Comparison of ENCODE assay signal across 9 cellular contexts in the genomic region with DNA sequence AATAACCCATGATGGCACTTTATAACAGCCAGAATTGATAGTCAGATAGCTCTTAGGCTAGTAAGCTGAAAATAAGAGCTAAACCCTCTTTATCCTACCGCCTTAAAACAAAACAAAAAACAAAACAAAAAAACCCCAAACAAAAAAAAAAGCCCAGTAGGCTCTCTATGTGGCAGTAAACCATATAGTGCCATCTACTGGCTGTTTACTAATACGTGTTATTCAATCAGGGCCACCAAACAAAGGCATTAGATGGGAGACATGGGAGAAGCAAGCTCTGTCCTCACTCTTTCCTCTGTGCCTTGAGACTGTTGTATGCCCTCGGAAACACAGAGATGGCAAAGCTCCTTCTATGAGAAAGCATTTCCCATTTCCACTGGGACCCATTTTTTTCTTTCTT.
DNase-seq lines count a peak whose midpoint lies in the region; ATAC-seq and TF ChIP-seq lines count a peak whose summit lies in the region.
"Had no signal": no experiment of that assay in that cellular context is flagged by ENCODE, and none has a peak within 500 bp of the region (broad histone marks: within the 10 kb centered on the region; RNA-seq: fewer than 3 reads in every experiment).

No MANE protein-coding gene starts in this region.

- CTCF ChIA-PET in Calu3 (lab: Charles Lee), result interaction anchor here (0.7 to 0.8 kb wide), 2 partner anchors 15 to 332 kb away, joined by 3 to 5 read pairs; no protein-coding TSS in a partner anchor

- H3K4me3 Mint-ChIP-seq in endodermal cell, result no peak overlapping the region
- peak overlapping the region; percentile 47 for H3K4me3 Mint-ChIP-seq in osteocyte (ENCODE audit: unreplicated experiment)
- no peak overlapping the region for H3K4me3 Mint-ChIP-seq in Calu3 (ENCODE audit: low read depth, unreplicated experiment)

- H3K27ac ChIP-seq in ACC112 (ENCODE audit: low read depth, low read length) (peak overlapping the region; percentile 59), endodermal cell (ENCODE audit: low read depth, low read length) (peak overlapping the region; percentile 97)
- H3K27ac ChIP-seq: epithelial cell of prostate had no signal

- H3K4me1 Mint-ChIP-seq in endodermal cell (peaks cover 6% of the 10 kb centered on the region), osteocyte (ENCODE audit: unreplicated experiment) (peaks cover 9% of the 10 kb centered on the region), Calu3 (ENCODE audit: low read depth, unreplicated experiment) (no peaks in the 10 kb centered on the region)

- H3K79me2 ChIP-seq in ACC112 (ENCODE audit: control insufficient read depth, insufficient read depth, low read length, unreplicated experiment), result no peaks in the 10 kb centered on the region

- ATAC-seq in GM18502 (IDR thresholded peaks at IDR 0.05; ENCODE audit: poor library complexity, unreplicated experiment), result peak; percentile 75

- H3K27me3 Mint-ChIP-seq in endodermal cell (ENCODE audit: insufficient read depth) (no peaks in the 10 kb centered on the region), osteocyte (ENCODE audit: unreplicated experiment) (no peaks in the 10 kb centered on the region), Calu3 (ENCODE audit: unreplicated experiment) (no peaks in the 10 kb centered on the region)

- TF ChIP-seq CTCF in endodermal cell (conservative IDR thresholded peaks at IDR 0.05), result peak; percentile 70
- peak; percentile 55 for TF ChIP-seq CTCF in osteocyte (IDR thresholded peaks at IDR 0.05)
- no peak for TF ChIP-seq CTCF in Calu3 (IDR thresholded peaks at IDR 0.05; ENCODE audit: unreplicated experiment)

- intact Hi-C loops in Calu3 (cut with micrococcal nuclease; ENCODE audit: unreplicated experiment), result no loop called here

- peak; percentile 24 for DNase-seq in HT-29 (ENCODE audit: low spot score)
- peak; percentile 73 for DNase-seq in NCI-H748 treated with DMSO at 0.1 percent for 48 hours (lab: John Stamatoyannopoulos, UW)
- no peak for DNase-seq in endodermal cell
- DNase-seq in osteocyte (ENCODE audit: extremely low spot score, unreplicated experiment), result no peak
- no peak for DNase-seq in T1000 (lab: John Stamatoyannopoulos, UW)
- DNase-seq in Calu3, result no peak

- 0 to 14% methylated on average over 1 to 3 of the region's 3 CpGs for WGBS in endodermal cell (ENCODE audit: insufficient coverage in 1 of 2, insufficient read length in 1 of 2), 2 experiments

- H3K27me3 ChIP-seq in ACC112 (ENCODE audit: insufficient read depth, low read length) (no peaks in the 10 kb centered on the region), endodermal cell (ENCODE audit: control insufficient read depth, insufficient read depth, low read length, poor library complexity, severe bottlenecking) (no peaks in the 10 kb centered on the region)

- peak overlapping the region; percentile 98 for H2AFZ ChIP-seq in ACC112 (ENCODE audit: low read length, unreplicated experiment)

- H3K4me3 ChIP-seq in ACC112 (ENCODE audit: low read depth, low read length), result peak overlapping the region; percentile 74
- no peak overlapping the region for H3K4me3 ChIP-seq in endodermal cell (ENCODE audit: low read length)

- no TSS peak for BruUV-seq in Calu3 (replicated peaks; lab: Mats Ljungman, UMichigan)

- H3K4me1 ChIP-seq in ACC112 (ENCODE audit: control insufficient read depth, insufficient read depth, low read length, unreplicated experiment) (peaks cover 17% of the 10 kb centered on the region), endodermal cell (ENCODE audit: control insufficient read depth, insufficient read depth, low read length) (no peaks in the 10 kb centered on the region)

- no peaks in the 10 kb centered on the region for H3K36me3 ChIP-seq in ACC112 (ENCODE audit: insufficient read depth, low read length)
- no peaks in the 10 kb centered on the region for H3K36me3 ChIP-seq in endodermal cell (ENCODE audit: control insufficient read depth, insufficient read depth, low read length)

- H3K9ac ChIP-seq in endodermal cell (ENCODE audit: extremely low read depth, low read length, poor library complexity, severe bottlenecking), result no peak overlapping the region

- no peak overlapping the region for H3K27ac Mint-ChIP-seq in endodermal cell
- peak overlapping the region; percentile 64 for H3K27ac Mint-ChIP-seq in osteocyte (ENCODE audit: unreplicated experiment)
- H3K27ac Mint-ChIP-seq in Calu3 (ENCODE audit: unreplicated experiment), result no peak overlapping the region

- H3K9me3 Mint-ChIP-seq in endodermal cell, result peaks cover 36% of the 10 kb centered on the region
- peaks cover 10% of the 10 kb centered on the region for H3K9me3 Mint-ChIP-seq in osteocyte (ENCODE audit: unreplicated experiment)
- H3K9me3 Mint-ChIP-seq in Calu3 (ENCODE audit: low read depth, unreplicated experiment), result no peaks in the 10 kb centered on the region

- H3K36me3 Mint-ChIP-seq in endodermal cell (ENCODE audit: low read depth), result no peaks in the 10 kb centered on the region
- H3K36me3 Mint-ChIP-seq in osteocyte (ENCODE audit: unreplicated experiment), result no peaks in the 10 kb centered on the region
- H3K36me3 Mint-ChIP-seq in Calu3 (ENCODE audit: insufficient read depth, unreplicated experiment), result peaks cover 6% of the 10 kb centered on the region

- no peaks in the 10 kb centered on the region for H3K9me3 ChIP-seq in endodermal cell (ENCODE audit: control insufficient read depth, low read length)

Comparison
In these comparisons a context has a peak if more than half of its experiments do, and no peak if none do; other contexts are left out.
1. DNase-seq: peak in HT-29 (single experiment) and NCI-H748 treated with DMSO at 0.1 percent for 48 hours (single experiment); none in endodermal cell (single experiment), osteocyte (single experiment), T1000 (single experiment) and Calu3 (single experiment).